25 cellular contexts compared by ENCODE assay signal in the genomic region with DNA sequence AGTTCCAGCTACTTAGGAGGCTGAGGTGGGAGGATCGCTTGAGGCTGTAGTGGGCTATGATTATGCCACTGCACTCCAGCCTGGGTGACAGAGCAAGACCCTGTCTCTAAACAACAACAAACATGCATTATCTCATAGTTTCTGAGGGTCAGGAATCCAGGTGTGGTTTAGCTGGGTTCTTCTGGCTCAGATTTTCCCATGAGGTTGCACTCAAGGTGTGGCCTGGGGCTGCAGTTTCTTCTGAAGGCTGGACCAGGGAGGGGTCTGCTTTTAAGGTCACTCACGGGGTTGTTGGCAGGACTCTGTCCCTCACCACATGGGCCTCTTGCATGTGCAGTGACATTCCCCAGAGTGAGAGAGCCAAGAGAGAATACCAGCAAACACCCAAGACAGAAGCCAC.
"Had no signal": no experiment of that assay in that cellular context is flagged by ENCODE, and none has a peak within 500 bp of the region (broad histone marks: within the 10 kb centered on the region; RNA-seq: fewer than 3 reads in every experiment).

No MANE protein-coding gene starts in this region.

- H3K4me1 ChIP-seq: ascending aorta, breast epithelium had no signal

- H3K9me3 ChIP-seq: ascending aorta, breast epithelium, Peyer's patch had no signal

- DNase-seq: activated CD4-positive, alpha-beta T cell treated with anti-CD3 and anti-CD28 coated beads, Interleukin-2, amount 10 ng/mL, durations not matched to agents 7 days and 5 days; activated CD4-positive, alpha-beta T cell treated with anti-CD3 and anti-CD28 coated beads, Interleukin-2, amount 50 U/mL, for 48 hours; activated CD8-positive, alpha-beta T cell treated with anti-CD3 and anti-CD28 coated beads, Interleukin-2, amount 10 ng/mL, durations not matched to agents 7 days and 5 days; activated gamma-delta T cell; activated naive CD4-positive, alpha-beta T cell treated with Interleukin-2 at 50 U/mL for 16 hours; activated naive CD8-positive, alpha-beta T cell treated with anti-CD3 and anti-CD28 coated beads, Interleukin-2, amount 10 ng/mL, durations not matched to agents 7 days and 5 days; activated T-cell treated with anti-CD3 and anti-CD28 coated beads, Interleukin-2, amount 50 U/mL, for 24 hours; amygdala; Kasumi-1; KBM-7; MM.1S; MV-4-11; NCI-H1092; NCI-H1436 treated with DMSO at 0.1 percent for 48 hours; NCI-H1694 treated with DMSO at 0.1 percent for 48 hours; NCI-H2029; NCI-H510A; NCI-H526; NCI-H748 treated with DMSO at 0.1 percent for 48 hours; NK-92 treated with Interleukin-12 subunit alpha and Interleukin-12 subunit beta, amount 100 ng/mL, for 24 hours; PC-3; RPMI8226 had no signal

- ATAC-seq: activated CD8-positive, alpha-beta T cell treated with anti-CD3 and anti-CD28 coated beads, Interleukin-2, amount 10 ng/mL, durations not matched to agents 7 days and 5 days; PC-3 had no signal

- H3K36me3 ChIP-seq: ascending aorta, breast epithelium, Peyer's patch had no signal

- H3K27me3 ChIP-seq: ascending aorta, breast epithelium, Peyer's patch had no signal

- H3K4me3 ChIP-seq: ascending aorta, breast epithelium, Peyer's patch had no signal

- H3K27ac ChIP-seq: ascending aorta, breast epithelium, Peyer's patch had no signal
